Comparison of ENCODE assay signal across 1 cellular context in genomic region chr2:36753706-36754221, GRCh38.
A peak's percentile ranks its signal among the peaks of the same experiment; 100 is the strongest.
TF ChIP-seq lines count a peak whose summit lies in the region.

No MANE protein-coding gene starts in this region.

TF ChIP-seq in GM23338, 12 proteins besides CTCF, POLR2A, EP300 and RAD21 (continued from another document):
- no peak; the same call in 1 of the 2 replicates for TF ChIP-seq ZNF462 (CRISPR knock-in tag; IDR thresholded peaks at IDR 0.05)
- TF ChIP-seq STAT1 (IDR thresholded peaks at IDR 0.05; ENCODE audit: unreplicated experiment): no peak
- no peak for TF ChIP-seq ZNF114 (CRISPR knock-in tag; IDR thresholded peaks at IDR 0.05)
- TF ChIP-seq POLR2AphosphoS5 (IDR thresholded peaks at IDR 0.05; ENCODE audit: low read depth): no peak
- no peak for TF ChIP-seq REST (IDR thresholded peaks at IDR 0.05; ENCODE audit: unreplicated experiment)
- TF ChIP-seq EZH2phosphoT487 (IDR thresholded peaks at IDR 0.05; ENCODE audit: unreplicated experiment): no peak
- no peak for TF ChIP-seq ZNF331 (CRISPR knock-in tag; IDR thresholded peaks at IDR 0.05; ENCODE audit: low read depth)
- peak; percentile 5; the same call in 1 of the 2 replicates for TF ChIP-seq ETS1 (IDR thresholded peaks at IDR 0.05)
- TF ChIP-seq JUNB (IDR thresholded peaks at IDR 0.05; ENCODE audit: unreplicated experiment): no peak
- TF ChIP-seq CREB1 (CRISPR knock-in tag; IDR thresholded peaks at IDR 0.05; ENCODE audit: low read depth): peak; percentile 36
- TF ChIP-seq EZH2 (IDR thresholded peaks at IDR 0.05; ENCODE audit: low read depth, unreplicated experiment): no peak
